Comparison of ENCODE assay signal across 21 cellular contexts in the genomic region with DNA sequence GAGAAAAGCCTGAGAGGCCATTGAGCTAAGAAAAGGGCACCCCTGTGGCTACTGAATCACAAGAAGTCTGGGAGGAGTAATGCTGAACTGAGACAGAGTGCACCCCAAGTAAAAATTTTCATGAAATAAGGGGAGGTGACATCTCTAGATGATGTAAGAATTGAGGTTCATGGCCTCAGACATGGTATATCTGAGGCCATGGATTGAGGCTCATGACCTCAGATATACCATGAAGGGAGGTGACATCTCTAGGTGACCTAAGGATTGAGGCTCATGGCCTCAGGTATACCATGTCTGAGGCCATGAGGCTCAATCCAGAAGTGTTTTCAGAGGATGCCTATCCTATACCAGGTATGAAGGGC.
"Had no signal": no experiment of that assay in that cellular context is flagged by ENCODE, and none has a peak within 500 bp of the region (broad histone marks: within the 10 kb centered on the region; RNA-seq: fewer than 3 reads in every experiment).

No MANE protein-coding gene starts in this region.

- ATAC-seq: HepG2 had no signal

- H3K4me1 Mint-ChIP-seq: activated B cell treated with CpG ODN at 0.5 μM for 24 hours had no signal

- H3K9me3 ChIP-seq: adrenal gland, MG63 had no signal

- H3K27ac Mint-ChIP-seq: activated B cell treated with CpG ODN at 0.5 μM for 24 hours; activated CD4-positive, alpha-beta memory T cell treated with anti-CD3 and anti-CD28 coated beads for 36 hours; activated naive CD4-positive, alpha-beta T cell treated with anti-CD3 and anti-CD28 coated beads, Interleukin-2, amount 50 U/mL, for 24 hours had no signal

- H3K27me3 Mint-ChIP-seq: activated B cell treated with CpG ODN at 0.5 μM for 24 hours; activated CD4-positive, alpha-beta memory T cell treated with anti-CD3 and anti-CD28 coated beads for 36 hours; activated naive CD4-positive, alpha-beta T cell treated with anti-CD3 and anti-CD28 coated beads, Interleukin-2, amount 50 U/mL, for 24 hours had no signal

- H3K4me3 Mint-ChIP-seq: activated B cell treated with CpG ODN at 0.5 μM for 24 hours; activated CD4-positive, alpha-beta memory T cell treated with anti-CD3 and anti-CD28 coated beads for 36 hours; activated naive CD4-positive, alpha-beta T cell treated with anti-CD3 and anti-CD28 coated beads, Interleukin-2, amount 50 U/mL, for 24 hours had no signal

- H3K4me1 ChIP-seq: adrenal gland had no signal

- H3K27ac ChIP-seq: adrenal gland had no signal

- DNase-seq: activated B cell treated with CpG ODN at 0.5 μM for 24 hours; activated CD4-positive, alpha-beta memory T cell treated with anti-CD3 and anti-CD28 coated beads for 36 hours; activated CD4-positive, alpha-beta T cell treated with anti-CD3 and anti-CD28 coated beads for 4 hours; activated CD8-positive, alpha-beta memory T cell treated with anti-CD3 and anti-CD28 coated beads, Interleukin-2, amount 50 U/mL, for 48 hours; activated T-cell treated with anti-CD3 and anti-CD28 coated beads, Interleukin-2, amount 50 U/mL, for 48 hours; adrenal gland; anterior cingulate cortex; cerebellar nuclear complex; MG63; MV-4-11; NCI-H1092 treated with DMSO at 0.1 percent for 48 hours; NCI-H1436; NCI-H1694 treated with DMSO at 0.1 percent for 48 hours; NCI-H2029 treated with DMSO at 0.1 percent for 48 hours; NCI-H510A treated with DMSO at 0.1 percent for 48 hours; NCI-H69; SIG-M5; T-helper 2 cell; T1000 had no signal

- H3K36me3 ChIP-seq: adrenal gland, MG63 had no signal

- H3K27me3 ChIP-seq: adrenal gland, MG63 had no signal

- H3K4me3 ChIP-seq: adrenal gland, MG63 had no signal
